ENCODE assay signal across 1 cellular context in the genomic region with DNA sequence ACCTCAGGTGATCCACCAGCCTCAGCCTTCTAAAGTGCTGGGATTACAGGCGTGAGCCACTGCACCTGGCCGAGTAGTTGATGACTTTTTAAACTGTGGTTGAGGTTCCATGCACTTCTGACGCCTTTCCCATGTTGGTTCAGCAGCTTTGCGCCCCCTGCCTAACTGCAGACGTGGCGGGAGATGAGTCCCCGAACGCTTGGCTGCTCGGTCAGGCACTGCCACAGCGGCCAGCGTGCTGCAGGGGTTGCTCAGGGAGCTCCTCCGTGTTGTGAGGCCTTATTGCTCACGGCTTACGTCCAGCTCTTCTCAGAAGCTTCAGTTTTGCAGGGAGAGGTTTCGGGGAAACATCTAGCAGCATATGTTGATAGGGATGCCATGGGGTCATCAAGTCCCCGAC.
TF ChIP-seq lines count a peak whose summit lies in the region.

No MANE protein-coding gene starts in this region.

TF ChIP-seq in HepG2, 621 proteins besides CTCF, POLR2A, EP300 and RAD21:
- TF ChIP-seq ZNF749 (CRISPR knock-in tag; IDR thresholded peaks at IDR 0.05; ENCODE audit: borderline replicate concordance) (no peak), NFYB (CRISPR knock-in tag; IDR thresholded peaks at IDR 0.05) (no peak), ZNF292 (CRISPR knock-in tag; IDR thresholded peaks at IDR 0.05; ENCODE audit: borderline replicate concordance, low read depth) (no peak), ZNF496 (CRISPR knock-in tag; IDR thresholded peaks at IDR 0.05; ENCODE audit: insufficient replicate concordance) (no peak)
- TF ChIP-seq, protein P1, sequence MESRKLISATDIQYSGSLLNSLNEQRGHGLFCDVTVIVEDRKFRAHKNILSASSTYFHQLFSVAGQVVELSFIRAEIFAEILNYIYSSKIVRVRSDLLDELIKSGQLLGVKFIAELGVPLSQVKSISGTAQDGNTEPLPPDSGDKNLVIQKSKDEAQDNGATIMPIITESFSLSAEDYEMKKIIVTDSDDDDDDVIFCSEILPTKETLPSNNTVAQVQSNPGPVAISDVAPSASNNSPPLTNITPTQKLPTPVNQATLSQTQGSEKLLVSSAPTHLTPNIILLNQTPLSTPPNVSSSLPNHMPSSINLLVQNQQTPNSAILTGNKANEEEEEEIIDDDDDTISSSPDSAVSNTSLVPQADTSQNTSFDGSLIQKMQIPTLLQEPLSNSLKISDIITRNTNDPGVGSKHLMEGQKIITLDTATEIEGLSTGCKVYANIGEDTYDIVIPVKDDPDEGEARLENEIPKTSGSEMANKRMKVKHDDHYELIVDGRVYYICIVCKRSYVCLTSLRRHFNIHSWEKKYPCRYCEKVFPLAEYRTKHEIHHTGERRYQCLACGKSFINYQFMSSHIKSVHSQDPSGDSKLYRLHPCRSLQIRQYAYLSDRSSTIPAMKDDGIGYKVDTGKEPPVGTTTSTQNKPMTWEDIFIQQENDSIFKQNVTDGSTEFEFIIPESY (CRISPR knock-in tag; IDR thresholded peaks at IDR 0.05), result peak; percentile 93
- TF ChIP-seq, protein P2, sequence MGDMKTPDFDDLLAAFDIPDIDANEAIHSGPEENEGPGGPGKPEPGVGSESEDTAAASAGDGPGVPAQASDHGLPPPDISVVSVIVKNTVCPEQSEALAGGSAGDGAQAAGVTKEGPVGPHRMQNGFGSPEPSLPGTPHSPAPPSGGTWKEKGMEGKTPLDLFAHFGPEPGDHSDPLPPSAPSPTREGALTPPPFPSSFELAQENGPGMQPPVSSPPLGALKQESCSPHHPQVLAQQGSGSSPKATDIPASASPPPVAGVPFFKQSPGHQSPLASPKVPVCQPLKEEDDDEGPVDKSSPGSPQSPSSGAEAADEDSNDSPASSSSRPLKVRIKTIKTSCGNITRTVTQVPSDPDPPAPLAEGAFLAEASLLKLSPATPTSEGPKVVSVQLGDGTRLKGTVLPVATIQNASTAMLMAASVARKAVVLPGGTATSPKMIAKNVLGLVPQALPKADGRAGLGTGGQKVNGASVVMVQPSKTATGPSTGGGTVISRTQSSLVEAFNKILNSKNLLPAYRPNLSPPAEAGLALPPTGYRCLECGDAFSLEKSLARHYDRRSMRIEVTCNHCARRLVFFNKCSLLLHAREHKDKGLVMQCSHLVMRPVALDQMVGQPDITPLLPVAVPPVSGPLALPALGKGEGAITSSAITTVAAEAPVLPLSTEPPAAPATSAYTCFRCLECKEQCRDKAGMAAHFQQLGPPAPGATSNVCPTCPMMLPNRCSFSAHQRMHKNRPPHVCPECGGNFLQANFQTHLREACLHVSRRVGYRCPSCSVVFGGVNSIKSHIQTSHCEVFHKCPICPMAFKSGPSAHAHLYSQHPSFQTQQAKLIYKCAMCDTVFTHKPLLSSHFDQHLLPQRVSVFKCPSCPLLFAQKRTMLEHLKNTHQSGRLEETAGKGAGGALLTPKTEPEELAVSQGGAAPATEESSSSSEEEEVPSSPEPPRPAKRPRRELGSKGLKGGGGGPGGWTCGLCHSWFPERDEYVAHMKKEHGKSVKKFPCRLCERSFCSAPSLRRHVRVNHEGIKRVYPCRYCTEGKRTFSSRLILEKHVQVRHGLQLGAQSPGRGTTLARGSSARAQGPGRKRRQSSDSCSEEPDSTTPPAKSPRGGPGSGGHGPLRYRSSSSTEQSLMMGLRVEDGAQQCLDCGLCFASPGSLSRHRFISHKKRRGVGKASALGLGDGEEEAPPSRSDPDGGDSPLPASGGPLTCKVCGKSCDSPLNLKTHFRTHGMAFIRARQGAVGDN (CRISPR knock-in tag; IDR thresholded peaks at IDR 0.05), result peak; percentile 26; the same call in 1 of the 2 replicates
